9 cellular contexts compared by ENCODE assay signal in the genomic region with DNA sequence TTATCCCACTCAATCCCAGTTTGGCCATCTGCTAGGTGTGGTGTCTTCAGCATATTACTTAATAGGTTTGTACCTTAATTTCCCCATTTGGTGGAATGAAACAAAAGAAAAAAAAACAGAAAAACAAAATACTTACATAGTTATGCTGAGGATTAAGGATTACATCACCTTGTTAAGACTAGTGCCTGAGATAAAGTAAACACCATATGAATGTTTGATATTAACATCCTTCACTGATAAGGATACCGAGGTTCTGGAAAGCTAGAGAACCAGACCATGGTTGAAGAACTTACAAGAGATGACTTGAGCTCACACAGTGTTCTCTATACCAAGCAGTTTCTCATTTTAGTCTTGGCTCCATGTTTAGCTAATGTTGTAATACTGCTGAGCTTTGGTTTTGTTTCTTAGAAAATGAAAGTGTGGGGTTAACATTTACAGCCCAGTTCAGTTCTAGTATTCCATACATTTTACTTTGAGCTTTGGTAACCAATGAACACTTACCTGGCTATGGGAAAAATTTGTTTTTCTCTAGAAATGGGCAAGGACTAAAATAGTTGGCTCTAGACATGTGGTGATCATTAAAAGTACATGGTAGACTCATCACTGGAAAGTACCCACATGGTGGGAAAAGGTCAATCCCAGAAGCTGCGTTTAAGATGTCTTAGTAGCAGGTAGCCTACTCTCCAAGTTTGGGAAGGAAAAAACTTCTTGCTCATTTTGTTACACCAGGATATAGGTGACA. TPM values are rescaled to one million over a fixed set of nuclear protein-coding genes. Genes with fewer than 3 reads are reported as not detected.
DNase-seq lines count a peak whose midpoint lies in the region; ATAC-seq and TF ChIP-seq lines count a peak whose summit lies in the region.
"Had no signal": no experiment of that assay in that cellular context is flagged by ENCODE, and none has a peak within 500 bp of the region (broad histone marks: within the 10 kb centered on the region; RNA-seq: fewer than 3 reads in every experiment).

No MANE protein-coding gene starts in this region.

- no peaks in the 10 kb centered on the region for H3K36me3 Mint-ChIP-seq in activated T-cell treated with anti-CD3 and anti-CD28 coated beads, Interleukin-2, amount 50 U/mL, for 72 hours (ENCODE audit: insufficient read depth in 2 of 2)

- H3K27ac ChIP-seq in brain microvascular endothelial cell, result peak overlapping the region; percentile 77
- H3K27ac ChIP-seq in tibial artery, result peak overlapping the region; percentile 49 to 66

- peaks cover 0 to 45% (median 22%) of the 10 kb centered on the region in 4 donors for H3K4me1 ChIP-seq in tibial artery

- no peak overlapping the region for H3K4me3 ChIP-seq in brain microvascular endothelial cell (ENCODE audit: low read depth, low read length)
- no peak overlapping the region for H3K4me3 ChIP-seq in tibial artery

- H3K36me3 ChIP-seq in brain microvascular endothelial cell (replicated peaks) (no peaks in the 10 kb centered on the region), tibial artery (no peaks in the 10 kb centered on the region)

- in situ Hi-C loops in brain microvascular endothelial cell (cut with HindIII; ENCODE audit: low pct_ligation_motif_present, low sequenced_read_pairs), result no loop called here

- peak overlapping the region; percentile 8 for H3K27ac Mint-ChIP-seq in activated T-cell treated with anti-CD3 and anti-CD28 coated beads, Interleukin-2, amount 50 U/mL, for 72 hours

- H3K9me3 ChIP-seq in tibial artery, result no peaks in the 10 kb centered on the region

- H3K27me3 Mint-ChIP-seq in activated T-cell treated with anti-CD3 and anti-CD28 coated beads, Interleukin-2, amount 50 U/mL, for 72 hours (ENCODE audit: low read depth), result peaks cover under 1% of the 10 kb centered on the region

- TF ChIP-seq CTCF in brain microvascular endothelial cell (IDR thresholded peaks at IDR 0.05; ENCODE audit: low read depth, low read length, missing control alignments) (no peak), tibial artery (IDR thresholded peaks at IDR 0.05) (no peak)

- no peak for DNase-seq in activated T-cell treated with anti-CD3 and anti-CD28 coated beads, Interleukin-2, amount 50 U/mL, for 72 hours
- DNase-seq in activated T-cell treated with anti-CD3 and anti-CD28 coated beads for 4 hours, result no peak
- DNase-seq in brain microvascular endothelial cell, result no peak
- DNase-seq in tibial artery, result no peak
- DNase-seq in EL, result no peak
- no peak for DNase-seq in DMS53 treated with DMSO at 0.1 percent for 48 hours (lab: John Stamatoyannopoulos, UW; ENCODE audit: unreplicated experiment)
- DNase-seq in NCI-H1092 (lab: John Stamatoyannopoulos, UW), result no peak
- DNase-seq: stimulated activated CD8-positive, alpha-beta memory T cell treated with anti-CD3 and anti-CD28 coated beads, Interleukin-4, amount 100 ng/mL, for 48 hours had no signal

- peak overlapping the region in 1 of 2 donors; percentile 18 for H3K4me3 Mint-ChIP-seq in activated T-cell treated with anti-CD3 and anti-CD28 coated beads, Interleukin-2, amount 50 U/mL, for 72 hours

- H3K4me1 Mint-ChIP-seq in activated T-cell treated with anti-CD3 and anti-CD28 coated beads, Interleukin-2, amount 50 U/mL, for 72 hours (ENCODE audit: low read depth), result peaks cover 15% of the 10 kb centered on the region

- intact Hi-C loops in tibial artery (cut with DNase I; ENCODE audit: low total_unique reads), result no loop called here

- H3K27me3 ChIP-seq in brain microvascular endothelial cell (replicated peaks) (no peaks in the 10 kb centered on the region), tibial artery (no peaks in the 10 kb centered on the region)

- no peak for ATAC-seq in activated T-cell treated with anti-CD3 and anti-CD28 coated beads, Interleukin-2, amount 50 U/mL, for 72 hours (replicated peaks in 1 of 2)
- peak; percentile 30 for ATAC-seq in HG03196 (IDR thresholded peaks at IDR 0.05; ENCODE audit: unreplicated experiment)

- H3K9me3 Mint-ChIP-seq in activated T-cell treated with anti-CD3 and anti-CD28 coated beads, Interleukin-2, amount 50 U/mL, for 72 hours, result no peaks in the 10 kb centered on the region

RNA-seq across cellular contexts. Expression of gene GPD2, which starts 5.8 kb away (rescaled TPM):
- 10 to 100 TPM; 20.0 to 24.9 TPM for total RNA-seq in activated T-cell treated with anti-CD3 and anti-CD28 coated beads, Interleukin-2, amount 50 U/mL, for 72 hours
